ENCODE assay signal across 19 cellular contexts in genomic region chr17:83145358-83145738, GRCh38.
"Had no signal": no experiment of that assay in that cellular context is flagged by ENCODE, and none has a peak within 500 bp of the region (broad histone marks: within the 10 kb centered on the region; RNA-seq: fewer than 3 reads in every experiment).

No MANE protein-coding gene starts in this region.

- ATAC-seq: activated CD4-positive, CD25-positive, alpha-beta regulatory T cell treated with anti-CD3 and anti-CD28 coated beads, Interleukin-2, amount 50 U/mL, for 24 hours; body of pancreas; naive thymus-derived CD4-positive, alpha-beta T cell; T-cell had no signal

- H3K4me3 Mint-ChIP-seq: activated naive CD8-positive, alpha-beta T cell treated with anti-CD3 and anti-CD28 coated beads for 36 hours; activated T-helper 1 cell treated with anti-CD3 and anti-CD28 coated beads, Interleukin-12 subunit alpha, Interleukin-12 subunit beta, Interleukin-2, Interleukin-4 antibody, amounts not matched to agents 30 ng/mL and 10 ng/mL and 1 ng/mL, durations not matched to agents 14 hours and 24 hours and 36 hours; memory B cell; naive thymus-derived CD4-positive, alpha-beta T cell; T-cell had no signal

- H3K79me2 ChIP-seq: parathyroid adenoma had no signal

- H3K9ac ChIP-seq: parathyroid adenoma had no signal

- H3K9me3 ChIP-seq: body of pancreas, colonic mucosa, neutrophil, tibial artery had no signal

- H3K36me3 ChIP-seq: colonic mucosa, heart right ventricle, neutrophil, tibial artery had no signal

- H3K27ac Mint-ChIP-seq: activated naive CD8-positive, alpha-beta T cell treated with anti-CD3 and anti-CD28 coated beads for 36 hours; activated T-helper 1 cell treated with anti-CD3 and anti-CD28 coated beads, Interleukin-12 subunit alpha, Interleukin-12 subunit beta, Interleukin-2, Interleukin-4 antibody, amounts not matched to agents 30 ng/mL and 10 ng/mL and 1 ng/mL, durations not matched to agents 14 hours and 24 hours and 36 hours; memory B cell; T-cell had no signal

- H3K4me1 Mint-ChIP-seq: memory B cell, T-cell had no signal

- H3K4me1 ChIP-seq: body of pancreas, colonic mucosa, parathyroid adenoma had no signal

- H3K27ac ChIP-seq: body of pancreas, colonic mucosa, heart right ventricle, neutrophil, parathyroid adenoma had no signal

- H2AFZ ChIP-seq: parathyroid adenoma had no signal

- H3K36me3 Mint-ChIP-seq: activated naive CD8-positive, alpha-beta T cell treated with anti-CD3 and anti-CD28 coated beads for 36 hours; memory B cell; T-cell had no signal

- H3K27me3 ChIP-seq: body of pancreas, colonic mucosa, tibial artery had no signal

- DNase-seq: activated naive CD4-positive, alpha-beta T cell; activated naive CD8-positive, alpha-beta T cell treated with anti-CD3 and anti-CD28 coated beads for 36 hours; amygdala; central memory CD4-positive, alpha-beta T cell; colonic mucosa; heart right ventricle; naive thymus-derived CD4-positive, alpha-beta T cell; stimulated activated CD4-positive, alpha-beta T cell treated with anti-CD3 and anti-CD28 coated beads, Interleukin-12 subunit alpha, Interleukin-12 subunit beta, amount 100 ng/mL, for 4 hours; stimulated activated CD4-positive, alpha-beta T cell treated with anti-CD3 and anti-CD28 coated beads, Interleukin-1b, Interleukin-23, amount 100 ng/mL, for 48 hours; stimulated activated CD8-positive, alpha-beta memory T cell treated with anti-CD3 and anti-CD28 coated beads, Interleukin-4, amount 100 ng/mL, for 48 hours; stimulated activated naive CD4-positive, alpha-beta T cell treated with Interleukin-2 at 50 U/mL for 16 hours; T-cell had no signal

- H3K4me3 ChIP-seq: body of pancreas, colonic mucosa, heart right ventricle, tibial artery had no signal
